In the genomic region with DNA sequence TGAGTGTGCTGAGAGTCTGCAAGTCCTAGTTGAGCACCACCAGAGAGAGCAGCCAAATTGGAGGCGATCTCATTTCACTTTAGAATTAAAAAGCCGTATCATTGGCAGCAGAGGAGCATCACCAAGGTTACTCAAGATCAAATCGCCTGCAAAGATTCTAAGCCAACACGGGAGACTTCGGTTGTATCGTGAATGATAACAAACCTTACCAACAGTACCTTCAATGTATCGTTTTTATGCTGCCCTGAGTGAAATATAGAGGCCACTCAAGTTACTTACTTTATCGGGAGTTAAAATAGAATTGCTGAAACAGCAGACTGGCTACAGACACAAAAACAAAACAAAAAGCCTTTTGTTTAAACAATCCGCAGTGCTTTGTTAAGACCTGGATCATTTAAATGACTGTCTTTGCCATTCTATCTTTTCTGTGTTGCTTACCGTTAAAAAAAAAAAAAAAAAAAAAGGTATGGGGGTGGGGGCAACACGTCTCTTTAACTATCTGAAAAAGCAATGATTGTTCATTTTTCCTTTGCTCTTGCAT, we compare ENCODE assay signal across 9 cellular contexts. TPM values are rescaled to one million over a fixed set of nuclear protein-coding genes. Genes with fewer than 3 reads are reported as not detected.
A peak's percentile ranks its signal among the peaks of the same experiment; 100 is the strongest.
DNase-seq lines count a peak whose midpoint lies in the region; ATAC-seq and TF ChIP-seq lines count a peak whose summit lies in the region.
"Had no signal": no experiment of that assay in that cellular context is flagged by ENCODE, and none has a peak within 500 bp of the region (broad histone marks: within the 10 kb centered on the region; RNA-seq: fewer than 3 reads in every experiment).

No MANE protein-coding gene starts in this region.

- TF ChIP-seq EP300 in sigmoid colon (IDR thresholded peaks at IDR 0.05), result no peak

- DNase-seq in M059J (ENCODE audit: low read depth) (peak; percentile 35), astrocyte of the cerebellum (ENCODE audit: low read depth) (no peak), right atrium auricular region (ENCODE audit: low spot score) (no peak), sigmoid colon (no peak), DMS 273 treated with DMSO at 0.1 percent for 48 hours (lab: John Stamatoyannopoulos, UW) (no peak)
- DNase-seq in activated CD4-positive, alpha-beta T cell treated with anti-CD3 and anti-CD28 coated beads for 1 hour, result no peak
- DNase-seq in stimulated activated CD4-positive, alpha-beta T cell treated with anti-CD3 and anti-CD28 coated beads, Interleukin-12 subunit alpha, Interleukin-12 subunit beta, amount 100 ng/mL, for 4 hours, result no peak
- DNase-seq: activated CD4-positive, CD25-positive, alpha-beta regulatory T cell had no signal

- H3K4me1 ChIP-seq in right atrium auricular region (peaks cover 0 to 20% of the 10 kb centered on the region in 2 donors), sigmoid colon (peaks cover 0 to 9% (median 7%) of the 10 kb centered on the region in 4 donors)

- H3K4me3 ChIP-seq in astrocyte of the cerebellum (ENCODE audit: low read depth, low read length), result peak overlapping the region; percentile 4
- H3K4me3 ChIP-seq in right atrium auricular region, result peak overlapping the region in 1 of 2 donors; percentile 18
- peak overlapping the region in 3 of 4 donors; percentile 16 to 31 (median 23) for H3K4me3 ChIP-seq in sigmoid colon

- WGBS in sigmoid colon, 2 donors, result 17 to 59% methylated on average over 11 of the region's 11 CpGs

- in situ Hi-C loops in astrocyte of the cerebellum (cut with HindIII; ENCODE audit: low sequenced_read_pairs), result no loop called here

- H3K9me3 ChIP-seq in right atrium auricular region (no peaks in the 10 kb centered on the region), sigmoid colon (no peaks in the 10 kb centered on the region)

- H3K27ac ChIP-seq in right atrium auricular region (peak overlapping the region; percentile 21 to 48), sigmoid colon (peak overlapping the region in 3 of 4 donors; percentile 17 to 69 (median 40))

- intact Hi-C loops in sigmoid colon (cut with DNase I), result no loop called here

- no peak for TF ChIP-seq POLR2A in sigmoid colon (IDR thresholded peaks at IDR 0.05)

- no peaks in the 10 kb centered on the region for H3K36me3 ChIP-seq in right atrium auricular region
- no peaks in the 10 kb centered on the region for H3K36me3 ChIP-seq in sigmoid colon

- no peaks in the 10 kb centered on the region for H3K27me3 ChIP-seq in right atrium auricular region
- no peaks in the 10 kb centered on the region for H3K27me3 ChIP-seq in sigmoid colon

- TF ChIP-seq CTCF in astrocyte of the cerebellum (IDR thresholded peaks at IDR 0.05; ENCODE audit: low read depth, low read length, missing control alignments), result no peak
- TF ChIP-seq CTCF in right atrium auricular region (IDR thresholded peaks at IDR 0.05), result no peak
- TF ChIP-seq CTCF in sigmoid colon (IDR thresholded peaks at IDR 0.05), result no peak

- no peak for ATAC-seq in GM21576 (IDR thresholded peaks at IDR 0.05; ENCODE audit: unreplicated experiment)

RNA-seq across cellular contexts. Expression of gene NHSL1, which starts 14.2 kb away (rescaled TPM):
- total RNA-seq in M059J (2014; rRNA removed; shearing (Covaris generic)), result 6.2 and 10.1 TPM in 2 replicates
- total RNA-seq in right atrium auricular region (10 to 100 TPM; 34.3 to 41.6 TPM), sigmoid colon (1 to 10 TPM; 6.5 to 8.6 (median 7.0) TPM)
- polyA plus RNA-seq in sigmoid colon, result 10 to 100 TPM; 13.2 to 17.5 (median 16.9) TPM
